In the genomic region with DNA sequence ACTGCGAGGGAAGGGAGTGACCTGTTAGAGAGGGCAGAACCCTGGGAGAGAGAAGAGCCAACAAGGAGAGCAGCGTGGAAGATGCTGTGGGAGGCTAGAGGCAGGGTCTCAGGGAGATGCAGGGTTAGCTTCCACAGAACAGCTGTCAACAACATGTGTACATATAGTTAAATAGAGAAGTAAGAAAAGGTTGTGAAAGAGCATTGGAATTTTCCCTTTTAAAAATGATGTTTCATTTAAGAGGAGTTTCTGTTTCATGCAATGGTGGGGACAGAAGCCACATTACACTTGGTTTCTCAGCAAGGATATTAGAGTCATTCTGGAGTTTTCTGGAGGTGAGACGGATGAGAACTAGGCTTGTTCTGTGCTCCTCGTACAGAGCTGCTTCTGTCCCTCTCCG, we compare ENCODE assay signal across 16 cellular contexts. TPM values are rescaled to one million over a fixed set of nuclear protein-coding genes. Genes with fewer than 3 reads are reported as not detected.
DNase-seq lines count a peak whose midpoint lies in the region; ATAC-seq lines count a peak whose summit lies in the region.
"Had no signal": no experiment of that assay in that cellular context is flagged by ENCODE, and none has a peak within 500 bp of the region (broad histone marks: within the 10 kb centered on the region; RNA-seq: fewer than 3 reads in every experiment).

No MANE protein-coding gene starts in this region.

- H3K36me3 Mint-ChIP-seq in naive thymus-derived CD4-positive, alpha-beta T cell: peaks cover 0 to 3% (median 0%) of the 10 kb centered on the region in 5 donors
- H3K36me3 Mint-ChIP-seq: mesothelial cell of epicardium; stimulated activated effector memory CD8-positive, alpha-beta T cell treated with anti-CD3 and anti-CD28 coated beads, Interleukin-12 subunit alpha, Interleukin-12 subunit beta, amount 100 ng/mL, for 72 hours; type B pancreatic cell had no signal

- intact Hi-C loops in naive thymus-derived CD4-positive, alpha-beta T cell (cut with micrococcal nuclease): no loop called here

- no peak overlapping the region for H3K27ac ChIP-seq in naive thymus-derived CD4-positive, alpha-beta T cell (ENCODE audit: low read depth, low read length)
- H3K27ac ChIP-seq: dorsolateral prefrontal cortex, sigmoid colon, VCaP had no signal

- H3K4me3 ChIP-seq in naive thymus-derived CD4-positive, alpha-beta T cell (ENCODE audit: low read length): no peak overlapping the region
- H3K4me3 ChIP-seq: dorsolateral prefrontal cortex, sigmoid colon had no signal

- no peak overlapping the region for H3K27ac Mint-ChIP-seq in naive thymus-derived CD4-positive, alpha-beta T cell
- H3K27ac Mint-ChIP-seq: mesothelial cell of epicardium; stimulated activated effector memory CD8-positive, alpha-beta T cell treated with anti-CD3 and anti-CD28 coated beads, Interleukin-12 subunit alpha, Interleukin-12 subunit beta, amount 100 ng/mL, for 72 hours; type B pancreatic cell had no signal

- peak; percentile 51 for ATAC-seq in GM18907 (IDR thresholded peaks at IDR 0.05; ENCODE audit: unreplicated experiment)
- ATAC-seq in GM21576 (IDR thresholded peaks at IDR 0.05; ENCODE audit: unreplicated experiment): peak; percentile 60
- peak; percentile 51 for ATAC-seq in HG03066 (IDR thresholded peaks at IDR 0.05; ENCODE audit: low read depth, unreplicated experiment)
- ATAC-seq in naive thymus-derived CD4-positive, alpha-beta T cell: peak; percentile 14
- ATAC-seq: stimulated activated effector memory CD8-positive, alpha-beta T cell treated with anti-CD3 and anti-CD28 coated beads, Interleukin-12 subunit alpha, Interleukin-12 subunit beta, amount 100 ng/mL, for 72 hours had no signal

- H3K4me1 Mint-ChIP-seq in naive thymus-derived CD4-positive, alpha-beta T cell: peaks cover 0 to 6% (median 0%) of the 10 kb centered on the region in 7 donors
- H3K4me1 Mint-ChIP-seq: stimulated activated effector memory CD8-positive, alpha-beta T cell treated with anti-CD3 and anti-CD28 coated beads, Interleukin-12 subunit alpha, Interleukin-12 subunit beta, amount 100 ng/mL, for 72 hours had no signal

- CTCF ChIA-PET in naive thymus-derived CD4-positive, alpha-beta T cell (lab: Charles Lee): interaction anchor here (2.0 kb wide), 1 partner anchor 253 kb away, joined by 4 read pairs; no protein-coding TSS in a partner anchor

- H3K9me3 ChIP-seq in naive thymus-derived CD4-positive, alpha-beta T cell (ENCODE audit: control insufficient read depth in 2 of 3, low read length in 3 of 3): no peaks in the 10 kb centered on the region
- H3K9me3 ChIP-seq: sigmoid colon had no signal

- peaks cover 12 to 34% (median 29%) of the 10 kb centered on the region in 5 donors for H3K27me3 Mint-ChIP-seq in naive thymus-derived CD4-positive, alpha-beta T cell

- H3K36me3 ChIP-seq in naive thymus-derived CD4-positive, alpha-beta T cell (ENCODE audit: control insufficient read depth in 2 of 3, insufficient read depth in 3 of 3, low read length in 3 of 3): no peaks in the 10 kb centered on the region
- H3K36me3 ChIP-seq: sigmoid colon had no signal

- POLR2A ChIA-PET in naive thymus-derived CD4-positive, alpha-beta T cell (lab: Charles Lee): no interaction called here

- no peaks in the 10 kb centered on the region for H3K4me1 ChIP-seq in naive thymus-derived CD4-positive, alpha-beta T cell (ENCODE audit: control insufficient read depth in 2 of 2, insufficient read depth in 2 of 2, low read length in 2 of 2)
- H3K4me1 ChIP-seq: sigmoid colon had no signal

- H3K4me3 Mint-ChIP-seq in naive thymus-derived CD4-positive, alpha-beta T cell: no peak overlapping the region
- H3K4me3 Mint-ChIP-seq: mesothelial cell of epicardium; stimulated activated effector memory CD8-positive, alpha-beta T cell treated with anti-CD3 and anti-CD28 coated beads, Interleukin-12 subunit alpha, Interleukin-12 subunit beta, amount 100 ng/mL, for 72 hours; type B pancreatic cell had no signal

- DNase-seq in naive thymus-derived CD4-positive, alpha-beta T cell: no peak
- no peak for DNase-seq in GF-D8 (lab: John Stamatoyannopoulos, UW)
- DNase-seq in activated CD8-positive, alpha-beta memory T cell treated with anti-CD3 and anti-CD28 coated beads, Interleukin-2, amount 50 U/mL, for 48 hours: no peak
- DNase-seq in SK-N-DZ (ENCODE audit: low spot score): no peak
- DNase-seq: C1 segment of cervical spinal cord; DND-41; dorsolateral prefrontal cortex; NK-92 treated with Interleukin-12 subunit alpha and Interleukin-12 subunit beta, amount 100 ng/mL, for 24 hours; sigmoid colon had no signal

- no peaks in the 10 kb centered on the region for H3K27me3 ChIP-seq in naive thymus-derived CD4-positive, alpha-beta T cell (ENCODE audit: control insufficient read depth in 2 of 2, insufficient read depth in 2 of 2, low read length in 2 of 2)
- H3K27me3 ChIP-seq: dorsolateral prefrontal cortex, sigmoid colon had no signal

- H3K9me3 Mint-ChIP-seq in naive thymus-derived CD4-positive, alpha-beta T cell: no peaks in the 10 kb centered on the region
- H3K9me3 Mint-ChIP-seq: mesothelial cell of epicardium; stimulated activated effector memory CD8-positive, alpha-beta T cell treated with anti-CD3 and anti-CD28 coated beads, Interleukin-12 subunit alpha, Interleukin-12 subunit beta, amount 100 ng/mL, for 72 hours; type B pancreatic cell had no signal

RNA-seq across cellular contexts. Expression of a gene that starts 23.8 kb away (rescaled TPM):
- 1 to 10 TPM in 2 of 5 experiments, under 1 TPM in 2, not detected in 1; 0.45 to 1.5 (median 0.80) TPM for total RNA-seq in naive thymus-derived CD4-positive, alpha-beta T cell
- under 1 TPM; 0.13 to 0.52 TPM for polyA plus RNA-seq in naive thymus-derived CD4-positive, alpha-beta T cell
- 8.9 and 10.9 TPM in 2 replicates for polyA plus RNA-seq in SK-N-DZ (2014; cell fraction: cytosol; rRNA removed)
- 10.4 and 11.2 TPM in 2 replicates for polyA plus RNA-seq in SK-N-DZ (2014; cell fraction: nucleus; rRNA removed)

RNA-seq across cellular contexts. Expression of a gene that starts 41.4 kb away (rescaled TPM):
- 10 to 100 TPM; 24.4 to 62.8 (median 35.2) TPM for total RNA-seq in naive thymus-derived CD4-positive, alpha-beta T cell
- 10 to 100 TPM; 39.5 to 48.2 TPM for polyA plus RNA-seq in naive thymus-derived CD4-positive, alpha-beta T cell
- 30.1 and 37.4 TPM in 2 replicates for polyA plus RNA-seq in SK-N-DZ (2014; cell fraction: cytosol; rRNA removed)
- 11.5 and 14.5 TPM in 2 replicates for polyA plus RNA-seq in SK-N-DZ (2014; cell fraction: nucleus; rRNA removed)
